2 cellular contexts compared by ENCODE assay signal in the genomic region with DNA sequence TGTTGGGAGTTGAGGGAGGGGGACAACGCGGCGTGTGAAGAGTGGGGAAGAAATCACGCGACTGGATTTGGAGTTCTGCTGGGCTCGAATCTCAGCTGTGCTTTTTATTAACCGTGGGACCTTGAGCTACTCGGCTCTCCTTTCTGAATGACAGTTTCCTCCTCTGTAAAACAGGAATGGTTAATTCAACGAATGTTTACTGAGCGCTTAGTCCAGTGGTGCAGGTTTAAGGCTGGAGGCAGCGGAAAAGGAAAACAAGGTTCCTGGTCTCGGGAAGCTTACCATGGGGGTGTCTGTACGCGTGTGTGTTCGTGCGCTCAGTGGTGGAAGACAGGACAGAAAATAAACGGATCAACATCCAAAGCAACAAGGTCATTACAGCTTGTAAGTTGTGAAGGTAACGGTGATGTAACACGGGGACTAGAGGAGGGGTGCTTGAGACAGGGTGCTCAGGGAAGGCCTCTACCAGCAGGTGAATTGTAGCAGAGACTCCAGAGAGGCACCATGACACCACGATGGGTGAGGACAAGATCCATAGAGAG.
TF ChIP-seq lines count a peak whose summit lies in the region.

No MANE protein-coding gene starts in this region.

TF ChIP-seq in SK-N-SH, 30 proteins besides CTCF, POLR2A, EP300 and RAD21 (continued from another document):
- TF ChIP-seq, protein P1, sequence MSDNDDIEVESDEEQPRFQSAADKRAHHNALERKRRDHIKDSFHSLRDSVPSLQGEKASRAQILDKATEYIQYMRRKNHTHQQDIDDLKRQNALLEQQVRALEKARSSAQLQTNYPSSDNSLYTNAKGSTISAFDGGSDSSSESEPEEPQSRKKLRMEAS (IDR thresholded peaks at IDR 0.05; ENCODE audit: low read depth): no peak
- TF ChIP-seq TAF1 (IDR thresholded peaks at IDR 0.05; ENCODE audit: borderline replicate concordance, low read depth, low read length) (no peak), MEF2A (IDR thresholded peaks at IDR 0.05; ENCODE audit: borderline replicate concordance, low read depth) (no peak)

TF ChIP-seq in SK-N-SH treated with all-trans-retinoic acid at 6 μM for 48 hours, 23 proteins besides CTCF, POLR2A, EP300 and RAD21 (continued from another document):
- TF ChIP-seq, protein P2, sequence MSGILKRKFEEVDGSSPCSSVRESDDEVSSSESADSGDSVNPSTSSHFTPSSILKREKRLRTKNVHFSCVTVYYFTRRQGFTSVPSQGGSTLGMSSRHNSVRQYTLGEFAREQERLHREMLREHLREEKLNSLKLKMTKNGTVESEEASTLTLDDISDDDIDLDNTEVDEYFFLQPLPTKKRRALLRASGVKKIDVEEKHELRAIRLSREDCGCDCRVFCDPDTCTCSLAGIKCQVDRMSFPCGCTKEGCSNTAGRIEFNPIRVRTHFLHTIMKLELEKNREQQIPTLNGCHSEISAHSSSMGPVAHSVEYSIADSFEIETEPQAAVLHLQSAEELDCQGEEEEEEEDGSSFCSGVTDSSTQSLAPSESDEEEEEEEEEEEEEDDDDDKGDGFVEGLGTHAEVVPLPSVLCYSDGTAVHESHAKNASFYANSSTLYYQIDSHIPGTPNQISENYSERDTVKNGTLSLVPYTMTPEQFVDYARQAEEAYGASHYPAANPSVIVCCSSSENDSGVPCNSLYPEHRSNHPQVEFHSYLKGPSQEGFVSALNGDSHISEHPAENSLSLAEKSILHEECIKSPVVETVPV (CRISPR knock-in tag; IDR thresholded peaks at IDR 0.05): no peak
- TF ChIP-seq RARB (CRISPR knock-in tag; IDR thresholded peaks at IDR 0.05) (no peak), GLIS3 (CRISPR knock-in tag; IDR thresholded peaks at IDR 0.05) (no peak), PPARA (CRISPR knock-in tag; IDR thresholded peaks at IDR 0.05; ENCODE audit: borderline replicate concordance) (no peak), ZNF70 (CRISPR knock-in tag; IDR thresholded peaks at IDR 0.05) (no peak), TCF4 (CRISPR knock-in tag; IDR thresholded peaks at IDR 0.05; ENCODE audit: borderline replicate concordance) (no peak), TOX (CRISPR knock-in tag; IDR thresholded peaks at IDR 0.05; ENCODE audit: borderline replicate concordance) (no peak), SNAI2 (CRISPR knock-in tag; IDR thresholded peaks at IDR 0.05) (no peak), ZFP30 (CRISPR knock-in tag; IDR thresholded peaks at IDR 0.05) (no peak), ESRRG (CRISPR knock-in tag; IDR thresholded peaks at IDR 0.05) (no peak), ZFP3 (CRISPR knock-in tag; IDR thresholded peaks at IDR 0.05) (no peak), ZNF8 (CRISPR knock-in tag; IDR thresholded peaks at IDR 0.05) (no peak)
- TF ChIP-seq, protein P3, sequence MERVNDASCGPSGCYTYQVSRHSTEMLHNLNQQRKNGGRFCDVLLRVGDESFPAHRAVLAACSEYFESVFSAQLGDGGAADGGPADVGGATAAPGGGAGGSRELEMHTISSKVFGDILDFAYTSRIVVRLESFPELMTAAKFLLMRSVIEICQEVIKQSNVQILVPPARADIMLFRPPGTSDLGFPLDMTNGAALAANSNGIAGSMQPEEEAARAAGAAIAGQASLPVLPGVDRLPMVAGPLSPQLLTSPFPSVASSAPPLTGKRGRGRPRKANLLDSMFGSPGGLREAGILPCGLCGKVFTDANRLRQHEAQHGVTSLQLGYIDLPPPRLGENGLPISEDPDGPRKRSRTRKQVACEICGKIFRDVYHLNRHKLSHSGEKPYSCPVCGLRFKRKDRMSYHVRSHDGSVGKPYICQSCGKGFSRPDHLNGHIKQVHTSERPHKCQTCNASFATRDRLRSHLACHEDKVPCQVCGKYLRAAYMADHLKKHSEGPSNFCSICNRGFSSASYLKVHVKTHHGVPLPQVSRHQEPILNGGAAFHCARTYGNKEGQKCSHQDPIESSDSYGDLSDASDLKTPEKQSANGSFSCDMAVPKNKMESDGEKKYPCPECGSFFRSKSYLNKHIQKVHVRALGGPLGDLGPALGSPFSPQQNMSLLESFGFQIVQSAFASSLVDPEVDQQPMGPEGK (CRISPR knock-in tag; IDR thresholded peaks at IDR 0.05; ENCODE audit: borderline replicate concordance): no peak
- TF ChIP-seq, protein P4, sequence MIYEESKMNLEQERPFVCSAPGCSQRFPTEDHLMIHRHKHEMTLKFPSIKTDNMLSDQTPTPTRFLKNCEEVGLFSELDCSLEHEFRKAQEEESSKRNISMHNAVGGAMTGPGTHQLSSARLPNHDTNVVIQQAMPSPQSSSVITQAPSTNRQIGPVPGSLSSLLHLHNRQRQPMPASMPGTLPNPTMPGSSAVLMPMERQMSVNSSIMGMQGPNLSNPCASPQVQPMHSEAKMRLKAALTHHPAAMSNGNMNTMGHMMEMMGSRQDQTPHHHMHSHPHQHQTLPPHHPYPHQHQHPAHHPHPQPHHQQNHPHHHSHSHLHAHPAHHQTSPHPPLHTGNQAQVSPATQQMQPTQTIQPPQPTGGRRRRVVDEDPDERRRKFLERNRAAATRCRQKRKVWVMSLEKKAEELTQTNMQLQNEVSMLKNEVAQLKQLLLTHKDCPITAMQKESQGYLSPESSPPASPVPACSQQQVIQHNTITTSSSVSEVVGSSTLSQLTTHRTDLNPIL (CRISPR knock-in tag; IDR thresholded peaks at IDR 0.05; ENCODE audit: low read depth): no peak
- TF ChIP-seq, protein P5, sequence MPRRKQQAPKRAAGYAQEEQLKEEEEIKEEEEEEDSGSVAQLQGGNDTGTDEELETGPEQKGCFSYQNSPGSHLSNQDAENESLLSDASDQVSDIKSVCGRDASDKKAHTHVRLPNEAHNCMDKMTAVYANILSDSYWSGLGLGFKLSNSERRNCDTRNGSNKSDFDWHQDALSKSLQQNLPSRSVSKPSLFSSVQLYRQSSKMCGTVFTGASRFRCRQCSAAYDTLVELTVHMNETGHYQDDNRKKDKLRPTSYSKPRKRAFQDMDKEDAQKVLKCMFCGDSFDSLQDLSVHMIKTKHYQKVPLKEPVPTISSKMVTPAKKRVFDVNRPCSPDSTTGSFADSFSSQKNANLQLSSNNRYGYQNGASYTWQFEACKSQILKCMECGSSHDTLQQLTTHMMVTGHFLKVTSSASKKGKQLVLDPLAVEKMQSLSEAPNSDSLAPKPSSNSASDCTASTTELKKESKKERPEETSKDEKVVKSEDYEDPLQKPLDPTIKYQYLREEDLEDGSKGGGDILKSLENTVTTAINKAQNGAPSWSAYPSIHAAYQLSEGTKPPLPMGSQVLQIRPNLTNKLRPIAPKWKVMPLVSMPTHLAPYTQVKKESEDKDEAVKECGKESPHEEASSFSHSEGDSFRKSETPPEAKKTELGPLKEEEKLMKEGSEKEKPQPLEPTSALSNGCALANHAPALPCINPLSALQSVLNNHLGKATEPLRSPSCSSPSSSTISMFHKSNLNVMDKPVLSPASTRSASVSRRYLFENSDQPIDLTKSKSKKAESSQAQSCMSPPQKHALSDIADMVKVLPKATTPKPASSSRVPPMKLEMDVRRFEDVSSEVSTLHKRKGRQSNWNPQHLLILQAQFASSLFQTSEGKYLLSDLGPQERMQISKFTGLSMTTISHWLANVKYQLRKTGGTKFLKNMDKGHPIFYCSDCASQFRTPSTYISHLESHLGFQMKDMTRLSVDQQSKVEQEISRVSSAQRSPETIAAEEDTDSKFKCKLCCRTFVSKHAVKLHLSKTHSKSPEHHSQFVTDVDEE (CRISPR knock-in tag; IDR thresholded peaks at IDR 0.05): no peak
